8 cellular contexts compared by ENCODE assay signal in genomic region chr5:144191998-144192397, GRCh38. TPM values are rescaled to one million over a fixed set of nuclear protein-coding genes. Genes with fewer than 3 reads are reported as not detected.
DNase-seq lines count a peak whose midpoint lies in the region; ATAC-seq, FAIRE-seq and TF ChIP-seq lines count a peak whose summit lies in the region.

No MANE protein-coding gene starts in this region.

- no peak overlapping the region for H3K27ac ChIP-seq in C4-2B

- TF ChIP-seq CTCF in C4-2B (conservative IDR thresholded peaks at IDR 0.05): peak; percentile 68

- H3K4me3 Mint-ChIP-seq in activated naive CD8-positive, alpha-beta T cell treated with anti-CD3 and anti-CD28 coated beads, Interleukin-2, amount 50 U/mL, for 24 hours: no peak overlapping the region

- H3K9me3 Mint-ChIP-seq in activated naive CD8-positive, alpha-beta T cell treated with anti-CD3 and anti-CD28 coated beads, Interleukin-2, amount 50 U/mL, for 24 hours: no peaks in the 10 kb centered on the region

- ATAC-seq in GM18502 (IDR thresholded peaks at IDR 0.05; ENCODE audit: poor library complexity, unreplicated experiment): peak; percentile 87
- peak; percentile 88 for ATAC-seq in HG02798 (IDR thresholded peaks at IDR 0.05; ENCODE audit: poor library complexity, unreplicated experiment)
- ATAC-seq in activated naive CD8-positive, alpha-beta T cell treated with anti-CD3 and anti-CD28 coated beads, Interleukin-2, amount 50 U/mL, for 24 hours: peak; percentile 76

- H3K4me1 Mint-ChIP-seq in activated naive CD8-positive, alpha-beta T cell treated with anti-CD3 and anti-CD28 coated beads, Interleukin-2, amount 50 U/mL, for 24 hours: no peaks in the 10 kb centered on the region

- H3K27me3 Mint-ChIP-seq in activated naive CD8-positive, alpha-beta T cell treated with anti-CD3 and anti-CD28 coated beads, Interleukin-2, amount 50 U/mL, for 24 hours: no peaks in the 10 kb centered on the region

- no peak overlapping the region for H3K27ac Mint-ChIP-seq in activated naive CD8-positive, alpha-beta T cell treated with anti-CD3 and anti-CD28 coated beads, Interleukin-2, amount 50 U/mL, for 24 hours

- no peak for FAIRE-seq in urothelium cell line (lab: Jason Lieb, UNC)

- H3K36me3 Mint-ChIP-seq in activated naive CD8-positive, alpha-beta T cell treated with anti-CD3 and anti-CD28 coated beads, Interleukin-2, amount 50 U/mL, for 24 hours (ENCODE audit: low read depth): no peaks in the 10 kb centered on the region

- DNase-seq in NCI-H2196 (lab: John Stamatoyannopoulos, UW; ENCODE audit: unreplicated experiment) (peak; percentile 58), inferior parietal cortex (ENCODE audit: extremely low spot score) (peak; percentile 32), urothelium cell line (ENCODE audit: low spot score) (peak; percentile 37), SK-N-DZ (ENCODE audit: low spot score) (no peak)
- DNase-seq in activated naive CD8-positive, alpha-beta T cell treated with anti-CD3 and anti-CD28 coated beads, Interleukin-2, amount 50 U/mL, for 24 hours: peak; percentile 12

RNA-seq across cellular contexts. Expression of gene KCTD16, which starts 21.3 kb away (rescaled TPM):
- polyA plus RNA-seq in SK-N-DZ (2014; cell fraction: cytosol; rRNA removed): 5.8 and 8.0 TPM in 2 replicates
- 12.3 and 16.0 TPM in 2 replicates for polyA plus RNA-seq in SK-N-DZ (2014; cell fraction: nucleus; rRNA removed)

RNA-seq across cellular contexts. Expression of gene YIPF5, which starts 21.5 kb away (rescaled TPM):
- polyA plus RNA-seq in SK-N-DZ (2014; cell fraction: cytosol; rRNA removed): 37.9 and 42.0 TPM in 2 replicates
- polyA plus RNA-seq in SK-N-DZ (2014; cell fraction: nucleus; rRNA removed): 18.4 and 19.9 TPM in 2 replicates
